In the genomic region with DNA sequence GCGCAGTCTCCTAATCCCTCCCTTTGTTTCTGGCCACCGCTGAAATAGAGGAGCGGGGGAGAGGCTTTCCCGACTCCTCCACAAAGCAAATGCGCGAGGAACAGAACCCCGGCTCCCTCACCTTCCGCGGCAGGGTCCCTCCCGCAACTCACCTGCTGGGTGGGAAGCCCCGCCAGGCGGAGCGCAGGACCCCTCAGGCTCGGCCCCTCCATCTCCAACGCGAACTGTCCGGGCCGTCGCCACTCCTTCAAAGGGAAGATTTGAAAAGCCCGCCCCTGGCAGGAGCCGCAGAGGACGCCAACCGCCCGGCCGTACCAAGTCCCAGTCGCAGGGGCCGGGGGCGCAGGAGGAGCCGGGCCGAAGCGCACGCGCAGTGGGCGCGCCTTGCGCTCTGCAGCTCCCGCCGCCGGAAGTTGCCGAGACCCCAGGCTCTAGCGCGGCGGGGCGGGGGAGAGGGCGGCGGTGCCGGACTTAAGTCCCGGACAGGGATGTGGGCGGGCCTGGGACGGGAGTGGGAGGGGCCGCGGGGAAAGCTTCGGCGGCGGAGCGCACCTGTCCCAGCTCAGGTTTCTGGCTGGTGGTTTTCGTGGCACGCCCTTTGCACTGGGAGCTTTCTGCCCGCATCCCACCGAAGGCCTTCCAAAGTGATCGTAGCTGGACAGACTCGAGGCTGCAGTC, we compare ENCODE assay signal across 8 cellular contexts. TPM values are rescaled to one million over a fixed set of nuclear protein-coding genes. Genes with fewer than 3 reads are reported as not detected.
DNase-seq lines count a peak whose midpoint lies in the region; ATAC-seq and TF ChIP-seq lines count a peak whose summit lies in the region.

Gene RTKN2 (minus strand): TSS at position 446 of the 678 bp plus-strand sequence. CDS start 234 bp downstream, at position 212.

- peak; percentile 65 for ATAC-seq in HG02623 (IDR thresholded peaks at IDR 0.05; ENCODE audit: unreplicated experiment)
- peak; percentile 95 for ATAC-seq in body of pancreas
- peak; percentile 89 for ATAC-seq in sciatic nerve

- no peak for TF ChIP-seq CTCF in GM10248 (IDR thresholded peaks at IDR 0.05; ENCODE audit: control extremely low read depth, extremely low read depth, low read depth, missing control alignments)
- peak in 1 of 7 experiments; percentile 16 for TF ChIP-seq CTCF in body of pancreas (IDR thresholded peaks at IDR 0.05)

- H3K36me3 ChIP-seq in body of pancreas (replicated peaks in 1 of 2; ENCODE audit: insufficient read depth in 1 of 2, low read depth in 2 of 2): no peaks in the 10 kb centered on the region

- POLR2A ChIA-PET in GM10248 (lab: Yijun Ruan, JAX): no interaction called here

- WGBS in body of pancreas, 2 donors: 0% methylated on average over 3 to 59 of the region's 62 CpGs

- H3K27me3 ChIP-seq in body of pancreas: no peaks in the 10 kb centered on the region

- peak within 1 kb of the TSS in 2 of 4 donors; percentile 26 to 44 for H3K27ac ChIP-seq in body of pancreas

- CTCF ChIA-PET in GM10248 (lab: Yijun Ruan, JAX): interaction anchor here (1.2 to 2.2 kb wide), 2 partner anchors 24 to 230 kb away, joined by 4 to 7 read pairs; no protein-coding TSS in a partner anchor

- TF ChIP-seq POLR2A in body of pancreas (IDR thresholded peaks at IDR 0.05): peak in 2 of 3 donors; percentile 31 to 37

- peak within 1 kb of the TSS; percentile 1 to 57 for H3K4me3 ChIP-seq in body of pancreas

- H3K4me1 ChIP-seq in body of pancreas: peaks cover 6% of the 10 kb centered on the region

- intact Hi-C loops in body of pancreas (cut with DNase I): no loop called here
- intact Hi-C loops in sciatic nerve (cut with DNase I): no loop called here

- no peaks in the 10 kb centered on the region for H3K9me3 ChIP-seq in body of pancreas

- DNase-seq in GM10248 (ENCODE audit: extremely low spot score): peak; percentile 73
- peak; percentile 99 for DNase-seq in NCI-H146 (lab: John Stamatoyannopoulos, UW)
- DNase-seq in T1000 (lab: John Stamatoyannopoulos, UW): peak; percentile 61
- peak; percentile 81 to 92 (median 86) for DNase-seq in body of pancreas
- peak; percentile 71 for DNase-seq in iPS DF 4.7 (ENCODE audit: extremely low read depth, low spot score)
- DNase-seq in sciatic nerve (ENCODE audit: low spot score): peak; percentile 66
- DNase-seq in mesenteric fat pad (ENCODE audit: low spot score): no peak

RNA-seq across cellular contexts. Expression of gene RTKN2, which starts in this region (rescaled TPM):
- under 1 TPM in 1 of 2 donors, not detected in 1; 0.33 TPM for total RNA-seq in body of pancreas
- total RNA-seq in sciatic nerve: 0.22 TPM
- 0.06 TPM for total RNA-seq in mesenteric fat pad

Comparison
In these comparisons a context has a peak if more than half of its experiments do, and no peak if none do; other contexts are left out.
1. Peak in DNase-seq, ATAC-seq and H3K4me3 ChIP-seq in body of pancreas; RNA of the gene not detected or under 1 TPM.
2. Peak in DNase-seq and ATAC-seq in sciatic nerve; RNA of the gene not detected or under 1 TPM.